Comparison of ENCODE assay signal across 27 cellular contexts in genomic region chr20:37479925-37480691, GRCh38. TPM values are rescaled to one million over a fixed set of nuclear protein-coding genes. Genes with fewer than 3 reads are reported as not detected.
"Had no signal": no experiment of that assay in that cellular context is flagged by ENCODE, and none has a peak within 500 bp of the region (broad histone marks: within the 10 kb centered on the region; RNA-seq: fewer than 3 reads in every experiment).

No MANE protein-coding gene starts in this region.

- DNase-seq: activated CD4-positive, alpha-beta T cell treated with anti-CD3 and anti-CD28 coated beads, Interleukin-2, amount 10 ng/mL, durations not matched to agents 7 days and 5 days; activated CD4-positive, CD25-positive, alpha-beta regulatory T cell treated with anti-CD3 and anti-CD28 coated beads, Interleukin-2, amount 50 U/mL, for 72 hours; activated CD8-positive, alpha-beta T cell treated with anti-CD3 and anti-CD28 coated beads for 36 hours; activated naive CD4-positive, alpha-beta T cell; activated naive CD8-positive, alpha-beta T cell treated with anti-CD3 and anti-CD28 coated beads for 36 hours; activated T-cell treated with anti-CD3 and anti-CD28 coated beads, Interleukin-2, amount 50 U/mL, for 4 hours; brain microvascular endothelial cell; central memory CD4-positive, alpha-beta T cell; endodermal cell; foreskin fibroblast; heart left ventricle; immature natural killer cell; kidney; naive thymus-derived CD4-positive, alpha-beta T cell; pancreas; psoas muscle; stimulated activated CD4-positive, alpha-beta T cell treated with anti-CD3 and anti-CD28 coated beads, Interleukin-2, amount 100 ng/mL, for 48 hours; stimulated activated naive CD4-positive, alpha-beta T cell treated with Interleukin-2 at 50 U/mL for 16 hours; SW 1271; T1000; uterus; WERI-Rb-1 had no signal

- H3K4me1 Mint-ChIP-seq: activated CD4-positive, alpha-beta T cell treated with anti-CD3 and anti-CD28 coated beads, Interleukin-2, amount 10 ng/mL, durations not matched to agents 7 days and 5 days; activated naive CD8-positive, alpha-beta T cell treated with anti-CD3 and anti-CD28 coated beads for 36 hours; endodermal cell; immature natural killer cell had no signal

- H3K4me3 Mint-ChIP-seq: activated CD4-positive, alpha-beta T cell treated with anti-CD3 and anti-CD28 coated beads, Interleukin-2, amount 10 ng/mL, durations not matched to agents 7 days and 5 days; activated CD8-positive, alpha-beta T cell treated with anti-CD3 and anti-CD28 coated beads for 36 hours; activated naive CD8-positive, alpha-beta T cell treated with anti-CD3 and anti-CD28 coated beads for 36 hours; activated T-cell treated with anti-CD3 and anti-CD28 coated beads, Interleukin-2, amount 50 U/mL, for 4 hours; dendritic cell treated with granulocyte-macrophage colony-stimulating factor and Interleukin-4, amounts not matched to agents 40 ng/mL and 50 ng/mL, for 4 days; endodermal cell; immature natural killer cell; naive thymus-derived CD4-positive, alpha-beta T cell; T-helper 1 cell treated with Interleukin-12 subunit alpha and Interleukin-12 subunit beta and Interleukin-4 antibody, amounts not matched to agents 30 μg/mL and 1 μg/mL, for 36 hours; type B pancreatic cell had no signal

- H3K36me3 Mint-ChIP-seq: activated naive CD8-positive, alpha-beta T cell treated with anti-CD3 and anti-CD28 coated beads for 36 hours; type B pancreatic cell had no signal

- H3K27ac Mint-ChIP-seq: activated CD4-positive, alpha-beta T cell treated with anti-CD3 and anti-CD28 coated beads, Interleukin-2, amount 10 ng/mL, durations not matched to agents 7 days and 5 days; activated CD8-positive, alpha-beta T cell treated with anti-CD3 and anti-CD28 coated beads for 36 hours; activated naive CD8-positive, alpha-beta T cell treated with anti-CD3 and anti-CD28 coated beads for 36 hours; dendritic cell treated with granulocyte-macrophage colony-stimulating factor and Interleukin-4, amounts not matched to agents 40 ng/mL and 50 ng/mL, for 4 days; endodermal cell; naive thymus-derived CD4-positive, alpha-beta T cell; T-helper 1 cell treated with Interleukin-12 subunit alpha and Interleukin-12 subunit beta and Interleukin-4 antibody, amounts not matched to agents 30 μg/mL and 1 μg/mL, for 36 hours; type B pancreatic cell had no signal

- H3K4me1 ChIP-seq: heart left ventricle, pancreas, psoas muscle, testis, uterus had no signal

- H3K9me3 Mint-ChIP-seq: activated CD4-positive, alpha-beta T cell treated with anti-CD3 and anti-CD28 coated beads, Interleukin-2, amount 10 ng/mL, durations not matched to agents 7 days and 5 days; activated T-cell treated with anti-CD3 and anti-CD28 coated beads, Interleukin-2, amount 50 U/mL, for 4 hours; dendritic cell treated with granulocyte-macrophage colony-stimulating factor and Interleukin-4, amounts not matched to agents 40 ng/mL and 50 ng/mL, for 4 days; immature natural killer cell; T-helper 1 cell treated with Interleukin-12 subunit alpha and Interleukin-12 subunit beta and Interleukin-4 antibody, amounts not matched to agents 30 μg/mL and 1 μg/mL, for 36 hours had no signal

- ATAC-seq: activated CD8-positive, alpha-beta T cell treated with anti-CD3 and anti-CD28 coated beads for 36 hours; activated T-cell treated with anti-CD3 and anti-CD28 coated beads, Interleukin-2, amount 50 U/mL, for 4 hours; esophagus mucosa; heart left ventricle; naive thymus-derived CD4-positive, alpha-beta T cell; psoas muscle had no signal

- H3K4me3 ChIP-seq: heart left ventricle, pancreas, psoas muscle, testis, uterus had no signal

- H3K36me3 ChIP-seq: brain microvascular endothelial cell, heart left ventricle, pancreas, uterus, WERI-Rb-1 had no signal

- H3K27me3 ChIP-seq: pancreas, testis, uterus had no signal

- H3K9me3 ChIP-seq: pancreas, psoas muscle, testis, uterus had no signal

- H3K27ac ChIP-seq: brain microvascular endothelial cell, heart left ventricle, pancreas, psoas muscle, testis, uterus, WERI-Rb-1 had no signal

RNA-seq across cellular contexts. Expression of gene NNAT, which starts 40.9 kb away (rescaled TPM):
- total RNA-seq: naive thymus-derived CD4-positive, alpha-beta T cell had no signal
